In genomic region chr9:137620581-137620980, GRCh38 we compare ENCODE assay signal across 10 cellular contexts. TPM values are rescaled to one million over a fixed set of nuclear protein-coding genes. Genes with fewer than 3 reads are reported as not detected.
DNase-seq lines count a peak whose midpoint lies in the region; ATAC-seq and TF ChIP-seq lines count a peak whose summit lies in the region.
"Had no signal": no experiment of that assay in that cellular context is flagged by ENCODE, and none has a peak within 500 bp of the region (broad histone marks: within the 10 kb centered on the region; RNA-seq: fewer than 3 reads in every experiment).

No MANE protein-coding gene starts in this region.

- CTCF ChIA-PET in AG04450 (lab: Charles Lee): interaction anchor here (0.6 to 2.7 kb wide), 3 partner anchors 9 to 1731 kb away, joined by 3 to 10 read pairs (median 4); no protein-coding TSS in a partner anchor
- CTCF ChIA-PET in HEK293 (lab: Yijun Ruan, JAX): interaction anchor here (0.5 to 1.8 kb wide), 8 partner anchors 9 to 76 kb away, joined by 3 to 6 read pairs (median 4); no protein-coding TSS in a partner anchor

- POLR2A ChIA-PET in AG04450 (lab: Yijun Ruan, JAX): no interaction called here
- POLR2A ChIA-PET in HEK293 (lab: Yijun Ruan, JAX): interaction anchor here (1.9 kb wide), 1 partner anchor 15 kb away, joined by 6 read pairs; the partner anchor contains the start of gene ARRDC1

- H3K4me3 Mint-ChIP-seq in naive B cell: peak overlapping the region in 7 of 8 donors; percentile 22 to 97 (median 71)

- DNase-seq in AG04450 (ENCODE audit: low read depth, low spot score) (no peak), ascending aorta (ENCODE audit: low spot score in 2 of 2) (no peak), naive B cell (no peak), prostate gland (ENCODE audit: low spot score) (no peak)
- no peak for DNase-seq in stimulated activated CD4-positive, alpha-beta T cell treated with anti-CD3 and anti-CD28 coated beads, Interleukin-4, amount 100 ng/mL, for 24 hours
- DNase-seq in stimulated activated CD4-positive, alpha-beta T cell treated with anti-CD3 and anti-CD28 coated beads, Interleukin-4, amount 100 ng/mL, for 4 hours: no peak
- DNase-seq in stimulated activated naive CD4-positive, alpha-beta T cell (lab: John Stamatoyannopoulos, UW): no peak
- DNase-seq: DMS 273 treated with DMSO at 0.1 percent for 48 hours, hippocampal formation had no signal

- no peak for ATAC-seq in naive B cell (ENCODE audit: low read depth in 2 of 2)

- H3K9me3 Mint-ChIP-seq in naive B cell: no peaks in the 10 kb centered on the region

- H3K27me3 Mint-ChIP-seq in naive B cell: no peaks in the 10 kb centered on the region

- no peak for TF ChIP-seq POLR2A in prostate gland (IDR thresholded peaks at IDR 0.05)

- peaks cover 26 to 66% (median 44%) of the 10 kb centered on the region in 3 donors for H3K4me1 Mint-ChIP-seq in naive B cell

- TF ChIP-seq CTCF in AG04450 (IDR thresholded peaks at IDR 0.05; ENCODE audit: low read depth, low read length) (no peak), HEK293 (tag by site-specific recombination; IDR thresholded peaks at IDR 0.05) (no peak), ascending aorta (IDR thresholded peaks at IDR 0.05) (no peak), prostate gland (IDR thresholded peaks at IDR 0.05) (no peak)

- peaks cover 5% of the 10 kb centered on the region; the same call in 1 of the 2 replicates for H3K9me3 ChIP-seq in AG04450 (ENCODE audit: control insufficient read depth, insufficient read depth, low read length)
- no peaks in the 10 kb centered on the region for H3K9me3 ChIP-seq in HEK293 (ENCODE audit: control insufficient read depth, insufficient read depth, low read depth, low read length)
- no peaks in the 10 kb centered on the region for H3K9me3 ChIP-seq in ascending aorta
- H3K9me3 ChIP-seq in prostate gland: no peaks in the 10 kb centered on the region

- H3K36me3 Mint-ChIP-seq in naive B cell: no peaks in the 10 kb centered on the region

- 73% methylated on average over 7 of the region's 7 CpGs for WGBS in prostate gland

- H3K4me3 ChIP-seq in AG04450 (ENCODE audit: low read depth, low read length) (peak overlapping the region; percentile 31), HEK293 (ENCODE audit: low read depth, low read length) (no peak overlapping the region), ascending aorta (peak overlapping the region; percentile 71 to 80), prostate gland (no peak overlapping the region)

- H3K27me3 ChIP-seq in AG04450 (ENCODE audit: control insufficient read depth, insufficient read depth, low read length): no peaks in the 10 kb centered on the region
- no peaks in the 10 kb centered on the region for H3K27me3 ChIP-seq in ascending aorta
- H3K27me3 ChIP-seq in prostate gland (replicated peaks; ENCODE audit: insufficient read depth): no peaks in the 10 kb centered on the region

- intact Hi-C loops in ascending aorta (cut with DNase I): no loop called here
- intact Hi-C loops in prostate gland (cut with DNase I): no loop called here

- H3K27ac ChIP-seq in AG04450 (ENCODE audit: low read depth, low read length) (no peak overlapping the region), HEK293 (ENCODE audit: extremely low read depth, low read depth, low read length) (no peak overlapping the region), ascending aorta (no peak overlapping the region), prostate gland (no peak overlapping the region)

- no peaks in the 10 kb centered on the region for H3K4me1 ChIP-seq in HEK293 (ENCODE audit: control insufficient read depth, insufficient read depth, low read length)
- H3K4me1 ChIP-seq in ascending aorta: peaks cover 7 to 28% of the 10 kb centered on the region in 2 donors
- peaks cover 21% of the 10 kb centered on the region for H3K4me1 ChIP-seq in prostate gland (replicated peaks)

- H3K27ac Mint-ChIP-seq in naive B cell: peak overlapping the region in 1 of 6 donors; percentile 56

- H3K36me3 ChIP-seq in HEK293 (ENCODE audit: control insufficient read depth in 2 of 2, insufficient read depth in 1 of 2, low read length in 2 of 2) (peaks cover 0 to 24% of the 10 kb centered on the region in 2 experiments; a peak in 2 of 3 replicates), ascending aorta (peaks cover 2 to 3% of the 10 kb centered on the region in 2 donors), prostate gland (no peaks in the 10 kb centered on the region)

TF ChIP-seq in HEK293, 187 proteins besides CTCF, POLR2A, EP300 and RAD21:
- TF ChIP-seq ZSCAN16 (tag by site-specific recombination; IDR thresholded peaks at IDR 0.05): 0 out of 2 replicates have a peak, but pooled peaks have one; percentile 49
- TF ChIP-seq YY2 (tag by site-specific recombination; IDR thresholded peaks at IDR 0.05): no peak
- TF ChIP-seq ZNF18 (tag by site-specific recombination; IDR thresholded peaks at IDR 0.05): no peak

RNA-seq across cellular contexts. Expression of gene EHMT1, which starts 1.8 kb away (rescaled TPM):
- polyA plus RNA-seq in AG04450 (2011; rRNA removed) (26.1 and 29.0 TPM in 2 replicates), naive B cell (ENCODE audit: low read depth in 6 of 6) (10 to 100 TPM in 5 of 6 donors, 1 to 10 TPM in 1; 6.7 to 45.0 (median 31.5) TPM)
- polyA minus RNA-seq in AG04450 (2011; rRNA and poly(A)+ RNA removed): 53.6 and 69.1 TPM in 2 replicates
- total RNA-seq in ascending aorta (49.9 TPM), prostate gland (100 to 1,000 TPM in 1 of 2 donors, 10 to 100 TPM in 1; 81.3 to 149 TPM)

RNA-seq across cellular contexts. Expression of gene ARRDC1, which starts 15.1 kb away (rescaled TPM):
- polyA plus RNA-seq in AG04450 (2011; rRNA removed): 12.1 and 14.5 TPM in 2 replicates
- polyA minus RNA-seq in AG04450 (2011; rRNA and poly(A)+ RNA removed): 12.2 and 21.0 TPM in 2 replicates
- total RNA-seq in ascending aorta: 56.8 TPM
- polyA plus RNA-seq in naive B cell (ENCODE audit: low read depth in 6 of 6): 10 to 100 TPM; 30.3 to 65.5 (median 40.0) TPM
- 100 to 1,000 TPM; 123 to 126 TPM for total RNA-seq in prostate gland

RNA-seq across cellular contexts. Expression of gene ZMYND19, which starts 30.3 kb away (rescaled TPM):
- 11.4 and 11.6 TPM in 2 replicates for polyA plus RNA-seq in AG04450 (2011; rRNA removed)
- 6.5 and 10.5 TPM in 2 replicates for polyA minus RNA-seq in AG04450 (2011; rRNA and poly(A)+ RNA removed)
- 4.3 TPM for total RNA-seq in ascending aorta
- polyA plus RNA-seq in naive B cell (ENCODE audit: low read depth in 6 of 6): 10 to 100 TPM in 1 of 6 donors, 1 to 10 TPM in 5; 4.2 to 13.3 (median 7.2) TPM
- total RNA-seq in prostate gland: 10 to 100 TPM; 20.8 to 34.8 TPM

RNA-seq across cellular contexts. Expression of gene DPH7, which starts 41.9 kb away (rescaled TPM):
- polyA plus RNA-seq in AG04450 (2011; rRNA removed) (19.5 and 21.9 TPM in 2 replicates), naive B cell (ENCODE audit: low read depth in 6 of 6) (10 to 100 TPM; 19.1 to 53.9 (median 32.6) TPM)
- polyA minus RNA-seq in AG04450 (2011; rRNA and poly(A)+ RNA removed): 14.7 and 19.8 TPM in 2 replicates
- total RNA-seq in ascending aorta (57.2 TPM), prostate gland (10 to 100 TPM; 34.3 to 62.4 TPM)

Comparison
In these comparisons a context has a peak if more than half of its experiments do, and no peak if none do; other contexts are left out.
1. H3K4me3 ChIP-seq: peak in AG04450 (single experiment) and ascending aorta (2 of 2); none in HEK293 (single experiment) and prostate gland (0 of 2).